In the genomic region with DNA sequence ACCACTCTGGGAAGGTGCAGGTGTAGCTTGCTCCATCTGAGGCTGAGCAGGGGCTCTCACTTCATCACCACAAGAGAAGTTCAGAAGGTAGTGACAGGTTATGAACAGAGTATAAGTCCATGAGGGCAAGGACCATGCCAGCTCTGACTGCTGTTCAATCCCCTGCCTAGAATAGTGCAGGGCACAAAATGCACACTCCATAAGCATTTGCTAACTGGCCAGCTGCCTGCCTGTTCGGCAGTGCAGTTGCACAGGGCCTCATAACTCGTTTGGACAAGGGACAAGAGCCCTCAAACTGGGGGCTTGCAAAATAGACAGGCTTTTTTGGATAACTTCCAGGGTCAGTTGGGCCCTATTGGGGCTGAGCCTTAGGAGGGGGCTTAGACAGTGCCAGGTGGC, we compare ENCODE assay signal across 15 cellular contexts. TPM values are rescaled to one million over a fixed set of nuclear protein-coding genes. Genes with fewer than 3 reads are reported as not detected.
DNase-seq lines count a peak whose midpoint lies in the region; ATAC-seq and TF ChIP-seq lines count a peak whose summit lies in the region.
"Had no signal": no experiment of that assay in that cellular context is flagged by ENCODE, and none has a peak within 500 bp of the region (broad histone marks: within the 10 kb centered on the region; RNA-seq: fewer than 3 reads in every experiment).

No MANE protein-coding gene starts in this region.

- H3K4me3 Mint-ChIP-seq in CD14-positive monocyte, result no peak overlapping the region
- H3K4me3 Mint-ChIP-seq: CD8-positive, alpha-beta memory T cell; stimulated activated memory B cell treated with anti-CD40 and anti-IgM and Interleukin-4, amounts not matched to agents 10 μg/mL and 1 μg/mL and 100 μg/mL, for 72 hours had no signal

- in situ Hi-C loops in Panc1 (cut with HindIII; ENCODE audit: low pct_unique_long_range_greater_than_20kb, low sequenced_read_pairs), result no loop called here

- H3K4me1 Mint-ChIP-seq in CD14-positive monocyte, result peaks cover 36% of the 10 kb centered on the region

- intact Hi-C loops in Panc1 (cut with micrococcal nuclease; ENCODE audit: unreplicated experiment) (no loop called here), colonic mucosa (cut with DNase I) (no loop called here), thyroid gland (cut with DNase I) (no loop called here), CD14-positive monocyte (cut with micrococcal nuclease) (no loop called here)

- CTCF ChIA-PET in Panc1 (lab: Charles Lee), result interaction anchor here (0.9 kb wide), 1 partner anchor 13 kb away, joined by 3 read pairs; no protein-coding TSS in a partner anchor

- H3K27me3 Mint-ChIP-seq in CD14-positive monocyte (ENCODE audit: low read depth in 3 of 3), result peaks cover 0 to 3% (median 1%) of the 10 kb centered on the region in 3 donors
- H3K27me3 Mint-ChIP-seq: stimulated activated memory B cell treated with anti-CD40 and anti-IgM and Interleukin-4, amounts not matched to agents 10 μg/mL and 1 μg/mL and 100 μg/mL, for 72 hours had no signal

- no peak for TF ChIP-seq POLR2A in thyroid gland (IDR thresholded peaks at IDR 0.05)

- POLR2A ChIA-PET in Panc1 (lab: Charles Lee), result no interaction called here

- no peaks in the 10 kb centered on the region for H3K9me3 ChIP-seq in Panc1 (ENCODE audit: control insufficient read depth, insufficient read depth, low read depth, low read length)
- H3K9me3 ChIP-seq in colonic mucosa, result no peaks in the 10 kb centered on the region
- H3K9me3 ChIP-seq in thyroid gland, result no peaks in the 10 kb centered on the region

- DNase-seq in Panc1 (ENCODE audit: low read depth, low spot score) (no peak), colonic mucosa (no peak), myocyte (ENCODE audit: low read depth) (peak; percentile 34), thyroid gland (no peak), CD14-positive monocyte (ENCODE audit: low spot score) (no peak)
- DNase-seq in activated effector memory CD4-positive, alpha-beta T cell treated with Interleukin-2 at 50 U/mL for 16 hours, result no peak
- no peak for DNase-seq in effector CD8-positive, alpha-beta T cell (lab: John Stamatoyannopoulos, UW)
- DNase-seq: activated CD4-positive, alpha-beta T cell treated with anti-CD3 and anti-CD28 coated beads, Interleukin-2, amount 50 U/mL, for 48 hours; CD8-positive, alpha-beta memory T cell; central memory CD4-positive, alpha-beta T cell; NCI-H1105; stimulated activated CD4-positive, alpha-beta T cell treated with anti-CD3 and anti-CD28 coated beads, Interleukin-2, amount 100 ng/mL, for 24 hours had no signal

- H3K4me1 ChIP-seq in Panc1 (ENCODE audit: control insufficient read depth, insufficient read depth, low read length), result peaks cover 40% of the 10 kb centered on the region
- H3K4me1 ChIP-seq in colonic mucosa, result peaks cover 9% of the 10 kb centered on the region
- peaks cover 0 to 45% of the 10 kb centered on the region in 2 donors for H3K4me1 ChIP-seq in thyroid gland

- ATAC-seq in Panc1, result peak; percentile 56
- ATAC-seq: HepG2; stimulated activated memory B cell treated with anti-CD40 and anti-IgM and Interleukin-4, amounts not matched to agents 10 μg/mL and 1 μg/mL and 100 μg/mL, for 72 hours had no signal

- no TSS peak for BruUV-seq in Panc1 (replicated peaks; lab: Mats Ljungman, UMichigan)

- H3K27ac ChIP-seq in Panc1 (ENCODE audit: low read length), result peak overlapping the region; percentile 77; the same call in 1 of the 2 replicates
- H3K27ac ChIP-seq in colonic mucosa, result peak overlapping the region; percentile 13
- peak overlapping the region in 2 of 3 donors; percentile 50 to 70 for H3K27ac ChIP-seq in thyroid gland

- peaks cover 3 to 7% of the 10 kb centered on the region in 2 donors for H3K36me3 Mint-ChIP-seq in CD14-positive monocyte
- H3K36me3 Mint-ChIP-seq: CD8-positive, alpha-beta memory T cell; stimulated activated memory B cell treated with anti-CD40 and anti-IgM and Interleukin-4, amounts not matched to agents 10 μg/mL and 1 μg/mL and 100 μg/mL, for 72 hours had no signal

- WGBS in thyroid gland, 2 donors, result 6 to 25% methylated on average over 2 of the region's 2 CpGs

- H3K4me3 ChIP-seq in Panc1 (ENCODE audit: low read depth in 2 of 2, low read length in 2 of 2), result no peak overlapping the region
- no peak overlapping the region for H3K4me3 ChIP-seq in colonic mucosa
- no peak overlapping the region for H3K4me3 ChIP-seq in thyroid gland (replicated peaks in 1 of 3)

- H3K27ac Mint-ChIP-seq in CD14-positive monocyte, result peak overlapping the region in 3 of 7 donors; percentile 13 to 51 (median 19)
- H3K27ac Mint-ChIP-seq: CD8-positive, alpha-beta memory T cell; stimulated activated memory B cell treated with anti-CD40 and anti-IgM and Interleukin-4, amounts not matched to agents 10 μg/mL and 1 μg/mL and 100 μg/mL, for 72 hours had no signal

- no peak for TF ChIP-seq CTCF in Panc1 (IDR thresholded peaks at IDR 0.05)
- no peak for TF ChIP-seq CTCF in colonic mucosa (IDR thresholded peaks at IDR 0.05)
- no peak for TF ChIP-seq CTCF in thyroid gland (IDR thresholded peaks at IDR 0.05)
- no peak for TF ChIP-seq CTCF in CD14-positive monocyte (IDR thresholded peaks at IDR 0.05)

- H3K36me3 ChIP-seq in Panc1 (ENCODE audit: control insufficient read depth, insufficient read depth, low read length) (no peaks in the 10 kb centered on the region), colonic mucosa (no peaks in the 10 kb centered on the region), thyroid gland (peaks cover 76 to 83% of the 10 kb centered on the region in 2 donors)

- H3K27me3 ChIP-seq in Panc1 (ENCODE audit: control insufficient read depth, insufficient read depth, low read length) (no peaks in the 10 kb centered on the region), colonic mucosa (no peaks in the 10 kb centered on the region), thyroid gland (no peaks in the 10 kb centered on the region)

- H3K9me3 Mint-ChIP-seq in CD14-positive monocyte, result no peaks in the 10 kb centered on the region
- H3K9me3 Mint-ChIP-seq: CD8-positive, alpha-beta memory T cell; stimulated activated memory B cell treated with anti-CD40 and anti-IgM and Interleukin-4, amounts not matched to agents 10 μg/mL and 1 μg/mL and 100 μg/mL, for 72 hours had no signal

- peak overlapping the region in 1 of 2 donors; percentile 18 for H3K9ac ChIP-seq in colonic mucosa (ENCODE audit: low read depth in 2 of 2, low read length in 2 of 2)
- H3K9ac ChIP-seq: parathyroid adenoma had no signal

RNA-seq across cellular contexts. Expression of gene SPARC, which starts 21.1 kb away (rescaled TPM):
- total RNA-seq in Panc1 (2021; ENCODE audit: unreplicated experiment) (228 TPM), colonic mucosa (100 to 1,000 TPM; 107 to 258 TPM), myocyte (4,412 and 4,598 TPM in 2 replicates), thyroid gland (100 to 1,000 TPM; 302 to 327 (median 309) TPM)
- polyA plus RNA-seq in Panc1 (2012; ENCODE audit: insufficient read length), result 986 TPM
- polyA plus RNA-seq in myocyte (2012), result 20,698 TPM
- 10 to 100 TPM; 10.7 to 19.7 TPM for polyA plus RNA-seq in CD14-positive monocyte
- polyA plus RNA-seq: CD8-positive, alpha-beta memory T cell had no signal

Comparison
In these comparisons a context has a peak if more than half of its experiments do, and no peak if none do; other contexts are left out.
1. H3K27ac ChIP-seq: peak in every context shown above with its lines; median percentile 77 in Panc1; 60 in thyroid gland; 13 in colonic mucosa.
2. RNA of gene SPARC, which starts 21.1 kb away (total RNA-seq): 4,412 to 4,598 TPM in myocyte; 302 to 327 TPM in thyroid gland, 107 to 258 TPM in colonic mucosa and 228 TPM in Panc1 (single experiment); every median in the first group is over 10 times any median in the second.